In the genomic region with DNA sequence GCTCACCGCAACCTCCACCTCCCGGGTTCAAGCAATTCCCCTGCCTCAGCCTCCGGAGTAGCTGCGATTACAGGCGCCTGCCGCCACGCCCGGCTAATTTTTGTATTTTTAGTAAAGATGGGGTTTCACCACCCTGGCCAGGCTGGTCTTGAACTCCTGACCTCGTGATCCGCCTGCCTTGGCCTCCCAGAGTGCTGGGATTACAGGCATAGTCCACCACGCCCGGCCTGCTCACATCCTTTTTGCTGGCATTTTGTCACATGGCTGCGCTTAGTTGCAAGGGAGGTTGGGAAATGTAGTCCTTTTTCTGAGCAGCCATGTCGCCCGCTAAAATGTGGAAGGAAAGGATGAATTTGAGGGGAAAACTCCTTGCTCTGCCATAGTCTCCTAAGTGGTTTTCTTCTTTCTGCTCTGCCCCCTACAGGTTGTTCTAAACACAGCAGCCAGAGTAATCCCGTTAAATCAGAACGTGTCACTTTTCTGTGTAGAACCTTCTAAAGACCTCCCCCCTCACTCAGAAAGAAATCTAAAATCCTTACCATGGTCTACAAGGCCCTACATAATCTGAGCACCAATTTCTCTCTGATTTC, we compare ENCODE assay signal across 1 cellular context.
TF ChIP-seq lines count a peak whose summit lies in the region.

No MANE protein-coding gene starts in this region.

TF ChIP-seq in K562, 482 proteins besides CTCF, POLR2A, EP300 and RAD21 (continued from another document):
- TF ChIP-seq, protein P1, sequence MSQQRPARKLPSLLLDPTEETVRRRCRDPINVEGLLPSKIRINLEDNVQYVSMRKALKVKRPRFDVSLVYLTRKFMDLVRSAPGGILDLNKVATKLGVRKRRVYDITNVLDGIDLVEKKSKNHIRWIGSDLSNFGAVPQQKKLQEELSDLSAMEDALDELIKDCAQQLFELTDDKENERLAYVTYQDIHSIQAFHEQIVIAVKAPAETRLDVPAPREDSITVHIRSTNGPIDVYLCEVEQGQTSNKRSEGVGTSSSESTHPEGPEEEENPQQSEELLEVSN (IDR thresholded peaks at IDR 0.05; ENCODE audit: borderline replicate concordance in 1 of 2, extremely low read depth in 1 of 2, insufficient read depth in 1 of 2, insufficient read length in 1 of 2, low read depth in 1 of 2, low read length in 1 of 2, poor library complexity in 1 of 2, severe bottlenecking in 1 of 2) = no peak
- TF ChIP-seq, protein P2, sequence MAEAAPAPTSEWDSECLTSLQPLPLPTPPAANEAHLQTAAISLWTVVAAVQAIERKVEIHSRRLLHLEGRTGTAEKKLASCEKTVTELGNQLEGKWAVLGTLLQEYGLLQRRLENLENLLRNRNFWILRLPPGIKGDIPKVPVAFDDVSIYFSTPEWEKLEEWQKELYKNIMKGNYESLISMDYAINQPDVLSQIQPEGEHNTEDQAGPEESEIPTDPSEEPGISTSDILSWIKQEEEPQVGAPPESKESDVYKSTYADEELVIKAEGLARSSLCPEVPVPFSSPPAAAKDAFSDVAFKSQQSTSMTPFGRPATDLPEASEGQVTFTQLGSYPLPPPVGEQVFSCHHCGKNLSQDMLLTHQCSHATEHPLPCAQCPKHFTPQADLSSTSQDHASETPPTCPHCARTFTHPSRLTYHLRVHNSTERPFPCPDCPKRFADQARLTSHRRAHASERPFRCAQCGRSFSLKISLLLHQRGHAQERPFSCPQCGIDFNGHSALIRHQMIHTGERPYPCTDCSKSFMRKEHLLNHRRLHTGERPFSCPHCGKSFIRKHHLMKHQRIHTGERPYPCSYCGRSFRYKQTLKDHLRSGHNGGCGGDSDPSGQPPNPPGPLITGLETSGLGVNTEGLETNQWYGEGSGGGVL (CRISPR knock-in tag; IDR thresholded peaks at IDR 0.05) = no peak
- TF ChIP-seq TEAD1 (CRISPR knock-in tag; IDR thresholded peaks at IDR 0.05) = peak in 1 of 2 experiments; percentile 80; a peak in 2 of 4 replicates
- TF ChIP-seq, protein P3, sequence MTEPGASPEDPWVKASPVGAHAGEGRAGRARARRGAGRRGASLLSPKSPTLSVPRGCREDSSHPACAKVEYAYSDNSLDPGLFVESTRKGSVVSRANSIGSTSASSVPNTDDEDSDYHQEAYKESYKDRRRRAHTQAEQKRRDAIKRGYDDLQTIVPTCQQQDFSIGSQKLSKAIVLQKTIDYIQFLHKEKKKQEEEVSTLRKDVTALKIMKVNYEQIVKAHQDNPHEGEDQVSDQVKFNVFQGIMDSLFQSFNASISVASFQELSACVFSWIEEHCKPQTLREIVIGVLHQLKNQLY (CRISPR knock-in tag; conservative IDR thresholded peaks at IDR 0.05) = no peak
- TF ChIP-seq CREB1 (IDR thresholded peaks at IDR 0.05) = no peak
- TF ChIP-seq CREB1 (CRISPR knock-in tag; IDR thresholded peaks at IDR 0.05) = peak; percentile 39; the same call in 1 of the 2 replicates
- TF ChIP-seq CXXC5 (CRISPR knock-in tag; IDR thresholded peaks at IDR 0.05) = peak; percentile 41
- TF ChIP-seq, protein P4, sequence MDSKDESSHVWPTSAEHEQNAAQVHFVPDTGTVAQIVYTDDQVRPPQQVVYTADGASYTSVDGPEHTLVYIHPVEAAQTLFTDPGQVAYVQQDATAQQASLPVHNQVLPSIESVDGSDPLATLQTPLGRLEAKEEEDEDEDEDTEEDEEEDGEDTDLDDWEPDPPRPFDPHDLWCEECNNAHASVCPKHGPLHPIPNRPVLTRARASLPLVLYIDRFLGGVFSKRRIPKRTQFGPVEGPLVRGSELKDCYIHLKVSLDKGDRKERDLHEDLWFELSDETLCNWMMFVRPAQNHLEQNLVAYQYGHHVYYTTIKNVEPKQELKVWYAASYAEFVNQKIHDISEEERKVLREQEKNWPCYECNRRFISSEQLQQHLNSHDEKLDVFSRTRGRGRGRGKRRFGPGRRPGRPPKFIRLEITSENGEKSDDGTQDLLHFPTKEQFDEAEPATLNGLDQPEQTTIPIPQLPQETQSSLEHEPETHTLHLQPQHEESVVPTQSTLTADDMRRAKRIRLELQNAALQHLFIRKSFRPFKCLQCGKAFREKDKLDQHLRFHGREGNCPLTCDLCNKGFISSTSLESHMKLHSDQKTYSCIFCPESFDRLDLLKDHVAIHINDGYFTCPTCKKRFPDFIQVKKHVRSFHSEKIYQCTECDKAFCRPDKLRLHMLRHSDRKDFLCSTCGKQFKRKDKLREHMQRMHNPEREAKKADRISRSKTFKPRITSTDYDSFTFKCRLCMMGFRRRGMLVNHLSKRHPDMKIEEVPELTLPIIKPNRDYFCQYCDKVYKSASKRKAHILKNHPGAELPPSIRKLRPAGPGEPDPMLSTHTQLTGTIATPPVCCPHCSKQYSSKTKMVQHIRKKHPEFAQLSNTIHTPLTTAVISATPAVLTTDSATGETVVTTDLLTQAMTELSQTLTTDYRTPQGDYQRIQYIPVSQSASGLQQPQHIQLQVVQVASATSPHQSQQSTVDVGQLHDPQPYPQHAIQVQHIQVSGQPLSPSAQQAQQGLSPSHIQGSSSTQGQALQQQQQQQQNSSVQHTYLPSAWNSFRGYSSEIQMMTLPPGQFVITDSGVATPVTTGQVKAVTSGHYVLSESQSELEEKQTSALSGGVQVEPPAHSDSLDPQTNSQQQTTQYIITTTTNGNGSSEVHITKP (IDR thresholded peaks at IDR 0.05; ENCODE audit: partially characterized antibody) = peak; percentile 49
- peak; percentile 44; the same call in 1 of the 2 replicates for TF ChIP-seq TRIM28 (IDR thresholded peaks at IDR 0.05)
- TF ChIP-seq, protein P5, sequence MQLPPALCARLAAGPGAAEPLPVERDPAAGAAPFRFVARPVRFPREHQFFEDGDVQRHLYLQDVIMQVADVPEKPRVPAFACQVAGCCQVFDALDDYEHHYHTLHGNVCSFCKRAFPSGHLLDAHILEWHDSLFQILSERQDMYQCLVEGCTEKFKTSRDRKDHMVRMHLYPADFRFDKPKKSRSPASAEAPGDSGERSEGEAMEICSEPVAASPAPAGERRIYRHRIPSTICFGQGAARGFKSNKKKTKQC (CRISPR knock-in tag; IDR thresholded peaks at IDR 0.05) = no peak
- peak; percentile 73 for TF ChIP-seq PHF20 (IDR thresholded peaks at IDR 0.05; ENCODE audit: partially characterized antibody)
- TF ChIP-seq ZNF586 (CRISPR knock-in tag; conservative IDR thresholded peaks at IDR 0.05) = no peak
- peak; percentile 49 for TF ChIP-seq EP400 (IDR thresholded peaks at IDR 0.05)
- TF ChIP-seq SIX5 (IDR thresholded peaks at IDR 0.05; ENCODE audit: borderline replicate concordance in 1 of 2, insufficient read depth in 1 of 2, low read depth in 1 of 2, low read length in 2 of 2) = peak; percentile 65 to 72
- peak; percentile 48; the same call in 1 of the 2 replicates for TF ChIP-seq ATF7 (IDR thresholded peaks at IDR 0.05)
- TF ChIP-seq, protein P6, sequence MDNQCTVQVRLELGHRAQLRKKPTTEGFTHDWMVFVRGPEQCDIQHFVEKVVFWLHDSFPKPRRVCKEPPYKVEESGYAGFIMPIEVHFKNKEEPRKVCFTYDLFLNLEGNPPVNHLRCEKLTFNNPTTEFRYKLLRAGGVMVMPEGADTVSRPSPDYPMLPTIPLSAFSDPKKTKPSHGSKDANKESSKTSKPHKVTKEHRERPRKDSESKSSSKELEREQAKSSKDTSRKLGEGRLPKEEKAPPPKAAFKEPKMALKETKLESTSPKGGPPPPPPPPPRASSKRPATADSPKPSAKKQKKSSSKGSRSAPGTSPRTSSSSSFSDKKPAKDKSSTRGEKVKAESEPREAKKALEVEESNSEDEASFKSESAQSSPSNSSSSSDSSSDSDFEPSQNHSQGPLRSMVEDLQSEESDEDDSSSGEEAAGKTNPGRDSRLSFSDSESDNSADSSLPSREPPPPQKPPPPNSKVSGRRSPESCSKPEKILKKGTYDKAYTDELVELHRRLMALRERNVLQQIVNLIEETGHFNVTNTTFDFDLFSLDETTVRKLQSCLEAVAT (IDR thresholded peaks at IDR 0.05) = peak in 1 of 2 experiments; percentile 46; a peak in 1 of 4 replicates
- TF ChIP-seq HDAC3 (IDR thresholded peaks at IDR 0.05; ENCODE audit: borderline replicate concordance, partially characterized antibody) = no peak
- TF ChIP-seq ADNP (tag; IDR thresholded peaks at IDR 0.05) = no peak
- TF ChIP-seq MYC (IDR thresholded peaks at IDR 0.05; ENCODE audit: low read depth, low read length) = peak; percentile 68
- no peak for TF ChIP-seq MYC (CRISPR knock-in tag; IDR thresholded peaks at IDR 0.05; ENCODE audit: borderline replicate concordance, low read depth)
- TF ChIP-seq YY1 (IDR thresholded peaks at IDR 0.05; ENCODE audit: borderline replicate concordance in 1 of 3, control insufficient read depth in 1 of 3, extremely low read depth in 1 of 3, insufficient read depth in 3 of 3, insufficient read length in 1 of 3, insufficient replicate concordance in 2 of 3, low read depth in 1 of 3, low read length in 2 of 3) = peak; percentile 51 to 93 (median 83)
- peak; percentile 17 for TF ChIP-seq POLR3A (IDR thresholded peaks at IDR 0.05; ENCODE audit: borderline replicate concordance, extremely low read depth, insufficient read depth, insufficient read length)
- peak; percentile 24; the same call in 1 of the 2 replicates for TF ChIP-seq JUND (IDR thresholded peaks at IDR 0.05; ENCODE audit: borderline replicate concordance, low read depth, low read length)
- no peak for TF ChIP-seq JUND (tag; IDR thresholded peaks at IDR 0.05; ENCODE audit: borderline replicate concordance, low read depth, low read length)
- TF ChIP-seq ZNF143 (CRISPR knock-in tag; IDR thresholded peaks at IDR 0.05) = peak; percentile 88
- TF ChIP-seq, protein P7, sequence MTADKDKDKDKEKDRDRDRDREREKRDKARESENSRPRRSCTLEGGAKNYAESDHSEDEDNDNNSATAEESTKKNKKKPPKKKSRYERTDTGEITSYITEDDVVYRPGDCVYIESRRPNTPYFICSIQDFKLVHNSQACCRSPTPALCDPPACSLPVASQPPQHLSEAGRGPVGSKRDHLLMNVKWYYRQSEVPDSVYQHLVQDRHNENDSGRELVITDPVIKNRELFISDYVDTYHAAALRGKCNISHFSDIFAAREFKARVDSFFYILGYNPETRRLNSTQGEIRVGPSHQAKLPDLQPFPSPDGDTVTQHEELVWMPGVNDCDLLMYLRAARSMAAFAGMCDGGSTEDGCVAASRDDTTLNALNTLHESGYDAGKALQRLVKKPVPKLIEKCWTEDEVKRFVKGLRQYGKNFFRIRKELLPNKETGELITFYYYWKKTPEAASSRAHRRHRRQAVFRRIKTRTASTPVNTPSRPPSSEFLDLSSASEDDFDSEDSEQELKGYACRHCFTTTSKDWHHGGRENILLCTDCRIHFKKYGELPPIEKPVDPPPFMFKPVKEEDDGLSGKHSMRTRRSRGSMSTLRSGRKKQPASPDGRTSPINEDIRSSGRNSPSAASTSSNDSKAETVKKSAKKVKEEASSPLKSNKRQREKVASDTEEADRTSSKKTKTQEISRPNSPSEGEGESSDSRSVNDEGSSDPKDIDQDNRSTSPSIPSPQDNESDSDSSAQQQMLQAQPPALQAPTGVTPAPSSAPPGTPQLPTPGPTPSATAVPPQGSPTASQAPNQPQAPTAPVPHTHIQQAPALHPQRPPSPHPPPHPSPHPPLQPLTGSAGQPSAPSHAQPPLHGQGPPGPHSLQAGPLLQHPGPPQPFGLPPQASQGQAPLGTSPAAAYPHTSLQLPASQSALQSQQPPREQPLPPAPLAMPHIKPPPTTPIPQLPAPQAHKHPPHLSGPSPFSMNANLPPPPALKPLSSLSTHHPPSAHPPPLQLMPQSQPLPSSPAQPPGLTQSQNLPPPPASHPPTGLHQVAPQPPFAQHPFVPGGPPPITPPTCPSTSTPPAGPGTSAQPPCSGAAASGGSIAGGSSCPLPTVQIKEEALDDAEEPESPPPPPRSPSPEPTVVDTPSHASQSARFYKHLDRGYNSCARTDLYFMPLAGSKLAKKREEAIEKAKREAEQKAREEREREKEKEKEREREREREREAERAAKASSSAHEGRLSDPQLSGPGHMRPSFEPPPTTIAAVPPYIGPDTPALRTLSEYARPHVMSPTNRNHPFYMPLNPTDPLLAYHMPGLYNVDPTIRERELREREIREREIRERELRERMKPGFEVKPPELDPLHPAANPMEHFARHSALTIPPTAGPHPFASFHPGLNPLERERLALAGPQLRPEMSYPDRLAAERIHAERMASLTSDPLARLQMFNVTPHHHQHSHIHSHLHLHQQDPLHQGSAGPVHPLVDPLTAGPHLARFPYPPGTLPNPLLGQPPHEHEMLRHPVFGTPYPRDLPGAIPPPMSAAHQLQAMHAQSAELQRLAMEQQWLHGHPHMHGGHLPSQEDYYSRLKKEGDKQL (CRISPR knock-in tag; IDR thresholded peaks at IDR 0.05; ENCODE audit: borderline replicate concordance) = no peak
